11 cellular contexts compared by ENCODE assay signal in the genomic region with DNA sequence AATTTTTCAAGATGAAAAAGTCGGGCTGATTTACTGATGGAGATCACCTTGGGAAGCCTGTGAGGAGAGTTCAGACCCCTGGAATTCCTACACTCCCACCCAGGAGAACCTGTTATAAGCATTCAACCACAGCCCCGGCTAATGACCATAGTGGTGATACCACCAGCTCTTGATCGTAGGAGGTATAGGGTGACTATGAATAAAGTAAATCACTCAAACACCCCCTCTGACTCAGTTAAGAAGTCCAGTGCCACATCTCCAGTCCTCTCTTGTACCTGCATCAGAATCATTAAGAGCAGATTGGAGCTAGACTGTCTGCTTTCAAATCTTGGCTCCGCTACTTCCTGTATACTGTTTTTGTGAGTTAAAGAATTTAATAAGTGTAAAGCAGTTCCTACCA.
DNase-seq lines count a peak whose midpoint lies in the region; ATAC-seq and TF ChIP-seq lines count a peak whose summit lies in the region.
"Had no signal": no experiment of that assay in that cellular context is flagged by ENCODE, and none has a peak within 500 bp of the region (broad histone marks: within the 10 kb centered on the region; RNA-seq: fewer than 3 reads in every experiment).

No MANE protein-coding gene starts in this region.

- H4K20me1 ChIP-seq in SK-N-SH (ENCODE audit: insufficient read depth) (peaks cover 53% of the 10 kb centered on the region; the same call in 1 of the 2 replicates), PC-3 (ENCODE audit: low read length) (peaks cover 40% of the 10 kb centered on the region), mammary epithelial cell (ENCODE audit: insufficient read depth, low read length) (no peaks in the 10 kb centered on the region)

- H3K9ac ChIP-seq in SK-N-SH (peak overlapping the region; percentile 99), PC-3 (ENCODE audit: low read length) (peak overlapping the region; percentile 95), mammary epithelial cell (ENCODE audit: insufficient read depth, low read length) (peak overlapping the region; percentile 89)

- DNase-seq in SK-N-SH (no peak), PC-3 (peak; percentile 30), mammary epithelial cell (no peak), osteocyte (ENCODE audit: extremely low spot score, unreplicated experiment) (no peak), NCI-H774 (lab: John Stamatoyannopoulos, UW) (no peak), NK-92 (lab: John Stamatoyannopoulos, UW; ENCODE audit: unreplicated experiment) (no peak), NCI-H2196 treated with DMSO at 0.1 percent for 48 hours (lab: John Stamatoyannopoulos, UW; ENCODE audit: unreplicated experiment) (no peak)
- DNase-seq: 8988T, aorta had no signal

- peaks cover 0 to 14% of the 10 kb centered on the region in 2 experiments; a peak in 2 of 4 replicates for H3K4me1 ChIP-seq in SK-N-SH (ENCODE audit: control insufficient read depth in 1 of 2, insufficient read depth in 2 of 2, low read depth in 1 of 2, low read length in 1 of 2)
- peaks cover 48% of the 10 kb centered on the region for H3K4me1 ChIP-seq in PC-3 (ENCODE audit: insufficient read depth, low read length)
- H3K4me1 ChIP-seq in mammary epithelial cell (ENCODE audit: insufficient read depth, low read length) = peaks cover 39% of the 10 kb centered on the region
- H3K4me1 ChIP-seq: right atrium auricular region had no signal

- BruUV-seq in PC-3 (replicated peaks; lab: Mats Ljungman, UMichigan) = no TSS peak
- BruUV-seq in mammary epithelial cell (replicated peaks; lab: Mats Ljungman, UMichigan) = no TSS peak

- POLR2A ChIA-PET in SK-N-SH (lab: Yijun Ruan, JAX) = no interaction called here
- POLR2A ChIA-PET in PC-3 (lab: Charles Lee; ENCODE audit: unreplicated experiment) = no interaction called here

- H3K27ac ChIP-seq in SK-N-SH (ENCODE audit: low read depth in 2 of 2, low read length in 1 of 2) (peak overlapping the region; percentile 81 to 96), PC-3 (ENCODE audit: low read length) (peak overlapping the region; percentile 98), mammary epithelial cell (ENCODE audit: insufficient read depth, low read depth, low read length) (peak overlapping the region; percentile 98)
- H3K27ac ChIP-seq: right atrium auricular region had no signal

- H3K36me3 ChIP-seq in SK-N-SH (replicated peaks in 1 of 2; ENCODE audit: control insufficient read depth in 1 of 2, insufficient read depth in 2 of 2, low read length in 1 of 2) = peaks cover 67 to 92% of the 10 kb centered on the region in 2 experiments
- H3K36me3 ChIP-seq in PC-3 (ENCODE audit: low read depth, low read length) = peaks cover 86% of the 10 kb centered on the region
- peaks cover 32% of the 10 kb centered on the region for H3K36me3 ChIP-seq in mammary epithelial cell (ENCODE audit: insufficient read depth, low read length)
- H3K36me3 ChIP-seq: right atrium auricular region had no signal

- H3K9me2 ChIP-seq in SK-N-SH (no peaks in the 10 kb centered on the region), PC-3 (replicated peaks; ENCODE audit: low read length) (no peaks in the 10 kb centered on the region)

- peak overlapping the region; percentile 23 for H3K4me3 Mint-ChIP-seq in osteocyte (ENCODE audit: unreplicated experiment)

- H3K4me1 Mint-ChIP-seq in osteocyte (ENCODE audit: unreplicated experiment) = peaks cover 60% of the 10 kb centered on the region

- CTCF ChIA-PET in SK-N-SH (lab: Yijun Ruan, JAX) = interaction anchor here (1.2 kb wide), 1 partner anchor 10 kb away, joined by 3 read pairs; no protein-coding TSS in a partner anchor
- CTCF ChIA-PET in PC-3 (lab: Charles Lee) = no interaction called here
- CTCF ChIA-PET in mammary epithelial cell (lab: Charles Lee; ENCODE audit: low non-redundant PET) = no interaction called here

- ATAC-seq in SK-N-SH treated with all-trans-retinoic acid at 6 μM for 48 hours = no peak; the same call in 1 of the 3 replicates
- ATAC-seq in PC-3 = no peak; the same call in 1 of the 2 replicates

- H3K79me2 ChIP-seq in SK-N-SH (ENCODE audit: insufficient read depth) (peaks cover 99% of the 10 kb centered on the region), PC-3 (ENCODE audit: low read length) (peaks cover 99% of the 10 kb centered on the region), mammary epithelial cell (ENCODE audit: insufficient read depth, low read length) (peaks cover 96% of the 10 kb centered on the region)

- 15% methylated on average over 4 of the region's 4 CpGs for WGBS in SK-N-SH (ENCODE audit: low lambda C conversion rate)
- WGBS in mammary epithelial cell (ENCODE audit: low coverage, missing lambda C conversion rate) = 54% methylated on average over 4 of the region's 4 CpGs

- H3K27ac Mint-ChIP-seq in osteocyte (ENCODE audit: unreplicated experiment) = peak overlapping the region; percentile 77

- no peak for TF ChIP-seq RAD21 in SK-N-SH (IDR thresholded peaks at IDR 0.05; ENCODE audit: low read length)

- H3K36me3 Mint-ChIP-seq in osteocyte (ENCODE audit: unreplicated experiment) = peaks cover 8% of the 10 kb centered on the region

- no peak for TF ChIP-seq EP300 in SK-N-SH (IDR thresholded peaks at IDR 0.05; ENCODE audit: borderline replicate concordance in 1 of 2, low read depth in 1 of 2, low read length in 1 of 2)

- no peak for TF ChIP-seq CTCF in SK-N-SH (IDR thresholded peaks at IDR 0.05)
- no peak for TF ChIP-seq CTCF in PC-3 (conservative IDR thresholded peaks at IDR 0.05; ENCODE audit: low read depth, low read length)
- TF ChIP-seq CTCF in mammary epithelial cell (conservative IDR thresholded peaks at IDR 0.05 in 1 of 2, IDR thresholded peaks at IDR 0.05 in 1 of 2; ENCODE audit: extremely low read depth in 1 of 2, insufficient read depth in 1 of 2, low read depth in 1 of 2, low read length in 2 of 2) = no peak
- TF ChIP-seq CTCF in osteocyte (IDR thresholded peaks at IDR 0.05) = no peak

- in situ Hi-C loops in mammary epithelial cell (cut with MboI; ENCODE audit: low sequenced_read_pairs in 2 of 2) = loop anchor here in 1 of 2 donors (25.0 kb wide), 1 partner anchor 428 kb away; no protein-coding TSS in a partner anchor

- no peaks in the 10 kb centered on the region for H3K9me3 ChIP-seq in SK-N-SH
- no peaks in the 10 kb centered on the region for H3K9me3 ChIP-seq in PC-3 (ENCODE audit: low read length)
- H3K9me3 ChIP-seq in mammary epithelial cell (replicated peaks; ENCODE audit: insufficient read depth, low read length) = no peaks in the 10 kb centered on the region
- H3K9me3 ChIP-seq: right atrium auricular region had no signal

- H3K4me3 ChIP-seq in SK-N-SH (ENCODE audit: low read depth in 2 of 2, low read length in 1 of 2) (peak overlapping the region; percentile 61 to 69; a peak in 3 of 4 replicates), PC-3 (ENCODE audit: low read length) (peak overlapping the region; percentile 87), mammary epithelial cell (replicated peaks in 1 of 3; ENCODE audit: insufficient read depth in 1 of 3, low read depth in 2 of 3, low read length in 3 of 3) (peak overlapping the region; percentile 59 to 98 (median 91))
- H3K4me3 ChIP-seq: right atrium auricular region had no signal

- intact Hi-C loops in PC-3 (cut with micrococcal nuclease) (no loop called here), mammary epithelial cell (cut with micrococcal nuclease) (no loop called here)

- dilution Hi-C loops in mammary epithelial cell (cut with HindIII; ENCODE audit: low sequenced_read_pairs) = loop anchor here (25.0 kb wide), 1 partner anchor 278 kb away; no protein-coding TSS in a partner anchor

- H3F3A ChIP-seq in SK-N-SH (replicated peaks; ENCODE audit: insufficient read depth) = peaks cover 87% of the 10 kb centered on the region
- H3F3A ChIP-seq in PC-3 (ENCODE audit: low read length, unreplicated experiment) = peaks cover 51% of the 10 kb centered on the region

- H3K27me3 Mint-ChIP-seq in osteocyte (ENCODE audit: unreplicated experiment) = no peaks in the 10 kb centered on the region

- no peak overlapping the region for H2AFZ ChIP-seq in SK-N-SH (ENCODE audit: low read depth)
- no peak overlapping the region for H2AFZ ChIP-seq in PC-3 (ENCODE audit: low read length)
- no peak overlapping the region for H2AFZ ChIP-seq in mammary epithelial cell (ENCODE audit: low read depth, low read length)

- H3K27me3 ChIP-seq in SK-N-SH (ENCODE audit: insufficient read depth) = no peaks in the 10 kb centered on the region
- no peaks in the 10 kb centered on the region for H3K27me3 ChIP-seq in PC-3 (ENCODE audit: low read length)
- no peaks in the 10 kb centered on the region for H3K27me3 ChIP-seq in mammary epithelial cell (ENCODE audit: insufficient read depth, low read length)
- H3K27me3 ChIP-seq: right atrium auricular region had no signal

- H3K4me2 ChIP-seq in SK-N-SH (peak overlapping the region; percentile 81), PC-3 (ENCODE audit: low read length) (peak overlapping the region; percentile 90), mammary epithelial cell (ENCODE audit: insufficient read depth, low read depth, low read length) (peak overlapping the region; percentile 72)

- H3K9me3 Mint-ChIP-seq in osteocyte (ENCODE audit: unreplicated experiment) = no peaks in the 10 kb centered on the region

TF ChIP-seq in SK-N-SH, 30 proteins besides CTCF, POLR2A, EP300 and RAD21 (continues in another document):
- TF ChIP-seq EZH2phosphoT487 (IDR thresholded peaks at IDR 0.05; ENCODE audit: borderline replicate concordance, low read depth) = no peak
- TF ChIP-seq CHD2 (IDR thresholded peaks at IDR 0.05; ENCODE audit: low read length, partially characterized antibody) = no peak
- TF ChIP-seq YY1 (IDR thresholded peaks at IDR 0.05; ENCODE audit: low read depth) = no peak
- 0 out of 2 replicates have a peak, but pooled peaks have one; percentile 38 for TF ChIP-seq TAF1 (IDR thresholded peaks at IDR 0.05; ENCODE audit: borderline replicate concordance, low read depth, low read length)

TF ChIP-seq in SK-N-SH treated with all-trans-retinoic acid at 6 μM for 48 hours, 23 proteins besides CTCF, POLR2A, EP300 and RAD21 (continues in another document):
- no peak for TF ChIP-seq ZFP30 (CRISPR knock-in tag; IDR thresholded peaks at IDR 0.05)
- TF ChIP-seq CSDC2 (CRISPR knock-in tag; IDR thresholded peaks at IDR 0.05) = no peak
- TF ChIP-seq ZNF70 (CRISPR knock-in tag; IDR thresholded peaks at IDR 0.05) = no peak
- no peak for TF ChIP-seq ISL1 (CRISPR knock-in tag; IDR thresholded peaks at IDR 0.05)
- TF ChIP-seq ZNF8 (CRISPR knock-in tag; IDR thresholded peaks at IDR 0.05) = no peak
